In genomic region chr3:78937486-78937885, GRCh38 we compare ENCODE assay signal across 1 cellular context.
A peak's percentile ranks its signal among the peaks of the same experiment; 100 is the strongest.
TF ChIP-seq lines count a peak whose summit lies in the region.

No MANE protein-coding gene starts in this region.

TF ChIP-seq in HEK293, 187 proteins besides CTCF, POLR2A, EP300 and RAD21 (continued from another document):
- TF ChIP-seq, protein P1, sequence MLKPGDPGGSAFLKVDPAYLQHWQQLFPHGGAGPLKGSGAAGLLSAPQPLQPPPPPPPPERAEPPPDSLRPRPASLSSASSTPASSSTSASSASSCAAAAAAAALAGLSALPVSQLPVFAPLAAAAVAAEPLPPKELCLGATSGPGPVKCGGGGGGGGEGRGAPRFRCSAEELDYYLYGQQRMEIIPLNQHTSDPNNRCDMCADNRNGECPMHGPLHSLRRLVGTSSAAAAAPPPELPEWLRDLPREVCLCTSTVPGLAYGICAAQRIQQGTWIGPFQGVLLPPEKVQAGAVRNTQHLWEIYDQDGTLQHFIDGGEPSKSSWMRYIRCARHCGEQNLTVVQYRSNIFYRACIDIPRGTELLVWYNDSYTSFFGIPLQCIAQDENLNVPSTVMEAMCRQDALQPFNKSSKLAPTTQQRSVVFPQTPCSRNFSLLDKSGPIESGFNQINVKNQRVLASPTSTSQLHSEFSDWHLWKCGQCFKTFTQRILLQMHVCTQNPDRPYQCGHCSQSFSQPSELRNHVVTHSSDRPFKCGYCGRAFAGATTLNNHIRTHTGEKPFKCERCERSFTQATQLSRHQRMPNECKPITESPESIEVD (tag by site-specific recombination; IDR thresholded peaks at IDR 0.05) = peak; percentile 68; the same call in 1 of the 2 replicates
- TF ChIP-seq ZNF843 (tag by site-specific recombination; IDR thresholded peaks at IDR 0.05) = peak; percentile 35; the same call in 1 of the 2 replicates
- TF ChIP-seq ZFP37 (tag by site-specific recombination; IDR thresholded peaks at IDR 0.05) = no peak
- TF ChIP-seq ZSCAN4 (tag by site-specific recombination; IDR thresholded peaks at IDR 0.05) = no peak
- TF ChIP-seq ZNF837 (tag by site-specific recombination; IDR thresholded peaks at IDR 0.05) = no peak
- no peak for TF ChIP-seq ZNF366 (tag by site-specific recombination; conservative IDR thresholded peaks at IDR 0.05)
- TF ChIP-seq ZNF791 (tag by site-specific recombination; IDR thresholded peaks at IDR 0.05) = no peak
- no peak for TF ChIP-seq HOXA7 (CRISPR knock-in tag; IDR thresholded peaks at IDR 0.05; ENCODE audit: borderline replicate concordance)
- no peak for TF ChIP-seq YY2 (tag by site-specific recombination; IDR thresholded peaks at IDR 0.05)
- TF ChIP-seq SP3 (tag by site-specific recombination; IDR thresholded peaks at IDR 0.05) = no peak
- no peak for TF ChIP-seq ZBTB20 (tag by site-specific recombination; IDR thresholded peaks at IDR 0.05)
- TF ChIP-seq ZNF792 (tag by site-specific recombination; IDR thresholded peaks at IDR 0.05) = no peak
- no peak for TF ChIP-seq IKZF3 (tag by site-specific recombination; IDR thresholded peaks at IDR 0.05)
- peak; percentile 16; the same call in 1 of the 2 replicates for TF ChIP-seq GLI2 (tag by site-specific recombination; IDR thresholded peaks at IDR 0.05; ENCODE audit: borderline replicate concordance, low read depth)
- peak; percentile 60; the same call in 1 of the 2 replicates for TF ChIP-seq OSR2 (tag by site-specific recombination; IDR thresholded peaks at IDR 0.05)
- TF ChIP-seq ZNF48 (tag by site-specific recombination; IDR thresholded peaks at IDR 0.05) = no peak
- TF ChIP-seq FEZF1 (tag by site-specific recombination; IDR thresholded peaks at IDR 0.05) = peak; percentile 57; the same call in 1 of the 2 replicates
- TF ChIP-seq ZNF514 (tag by site-specific recombination; IDR thresholded peaks at IDR 0.05) = no peak
- TF ChIP-seq ZNF658 (tag by site-specific recombination; IDR thresholded peaks at IDR 0.05) = no peak
- TF ChIP-seq, protein P2, sequence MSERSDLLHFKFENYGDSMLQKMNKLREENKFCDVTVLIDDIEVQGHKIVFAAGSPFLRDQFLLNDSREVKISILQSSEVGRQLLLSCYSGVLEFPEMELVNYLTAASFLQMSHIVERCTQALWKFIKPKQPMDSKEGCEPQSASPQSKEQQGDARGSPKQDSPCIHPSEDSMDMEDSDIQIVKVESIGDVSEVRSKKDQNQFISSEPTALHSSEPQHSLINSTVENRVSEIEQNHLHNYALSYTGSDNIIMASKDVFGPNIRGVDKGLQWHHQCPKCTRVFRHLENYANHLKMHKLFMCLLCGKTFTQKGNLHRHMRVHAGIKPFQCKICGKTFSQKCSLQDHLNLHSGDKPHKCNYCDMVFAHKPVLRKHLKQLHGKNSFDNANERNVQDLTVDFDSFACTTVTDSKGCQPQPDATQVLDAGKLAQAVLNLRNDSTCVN (tag by site-specific recombination; optimal IDR thresholded peaks at IDR 0.05) = no peak
- no peak for TF ChIP-seq ZNF324 (tag by site-specific recombination; IDR thresholded peaks at IDR 0.05)
